ENCODE assay signal across 18 cellular contexts in the genomic region with DNA sequence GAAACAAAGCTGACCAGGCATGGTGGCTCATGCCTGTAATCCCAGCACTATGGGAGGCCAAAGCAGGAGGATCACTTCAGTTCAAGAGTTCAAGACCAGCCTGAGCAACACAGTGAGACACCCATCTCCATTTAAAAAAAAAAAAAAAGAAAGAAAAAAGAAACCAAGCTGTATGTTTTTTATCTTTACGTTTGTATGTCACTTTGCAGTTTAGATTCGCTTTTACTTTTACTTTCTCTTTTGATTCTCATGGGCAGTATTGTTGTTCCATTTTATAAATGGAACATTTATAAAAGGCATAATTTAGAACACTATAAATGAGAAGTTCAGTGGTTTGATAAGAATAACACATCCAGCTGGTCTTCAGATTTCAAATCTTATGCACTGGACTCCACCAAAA.
A peak's percentile ranks its signal among the peaks of the same experiment; 100 is the strongest.
DNase-seq lines count a peak whose midpoint lies in the region; ATAC-seq and TF ChIP-seq lines count a peak whose summit lies in the region.
"Had no signal": no experiment of that assay in that cellular context is flagged by ENCODE, and none has a peak within 500 bp of the region (broad histone marks: within the 10 kb centered on the region; RNA-seq: fewer than 3 reads in every experiment).

No MANE protein-coding gene starts in this region.

- no peak overlapping the region for H3K4me3 ChIP-seq in BLaER1 treated with 17β-estradiol and CSF1 and Interleukin-3, amounts not matched to agents 10 nM and 100 nM
- H3K4me3 ChIP-seq: hepatocyte, sigmoid colon, SJCRH30 had no signal

- peaks cover 50% of the 10 kb centered on the region for H3K4me1 Mint-ChIP-seq in T-helper 2 cell treated with Interferon-gamma antibody and Interleukin-4, amounts not matched to agents 5 μg/mL and 100 μg/mL, for 36 hours (ENCODE audit: low read depth)

- no peaks in the 10 kb centered on the region for H3K27me3 ChIP-seq in BLaER1 treated with 17β-estradiol and CSF1 and Interleukin-3, amounts not matched to agents 10 nM and 100 nM
- H3K27me3 ChIP-seq: hepatocyte, sigmoid colon, SJCRH30 had no signal

- H3K9me3 ChIP-seq in BLaER1 treated with 17β-estradiol and CSF1 and Interleukin-3, amounts not matched to agents 10 nM and 100 nM (replicated peaks in 1 of 11): no peaks in the 10 kb centered on the region
- H3K9me3 ChIP-seq: sigmoid colon, SJCRH30 had no signal

- peak; percentile 16 for DNase-seq in GM20000 (ENCODE audit: low spot score)
- DNase-seq in T-helper 2 cell treated with Interferon-gamma antibody and Interleukin-4, amounts not matched to agents 5 μg/mL and 100 μg/mL, for 36 hours (ENCODE audit: low spot score): no peak
- DNase-seq in fibroblast of peridontal ligament (ENCODE audit: extremely low read depth): peak; percentile 6
- DNase-seq in hypothalamus (lab: John Stamatoyannopoulos, UW): no peak
- DNase-seq in NCI-H1436 treated with DMSO at 0.1 percent for 48 hours (lab: John Stamatoyannopoulos, UW): no peak
- no peak for DNase-seq in medulla oblongata (ENCODE audit: extremely low spot score)
- DNase-seq: activated gamma-delta T cell, C1 segment of cervical spinal cord, GF-D8, left ventricle myocardium superior, NCI-H187 treated with DMSO at 0.1 percent for 48 hours, sigmoid colon, SJCRH30, WERI-Rb-1 had no signal

- peaks cover 0 to 5% (median 0%) of the 10 kb centered on the region in 10 experiments; a peak in 1 of 20 replicates for H3K4me1 ChIP-seq in BLaER1 treated with 17β-estradiol and CSF1 and Interleukin-3, amounts not matched to agents 10 nM and 100 nM
- H3K4me1 ChIP-seq: sigmoid colon, SJCRH30 had no signal

- peaks cover 10% of the 10 kb centered on the region for H3K9me3 Mint-ChIP-seq in T-helper 2 cell treated with Interferon-gamma antibody and Interleukin-4, amounts not matched to agents 5 μg/mL and 100 μg/mL, for 36 hours

- H3K27ac Mint-ChIP-seq in T-helper 2 cell treated with Interferon-gamma antibody and Interleukin-4, amounts not matched to agents 5 μg/mL and 100 μg/mL, for 36 hours: peak overlapping the region; percentile 76

- H3K27ac ChIP-seq in BLaER1 treated with 17β-estradiol and CSF1 and Interleukin-3, amounts not matched to agents 10 nM and 100 nM: peak overlapping the region in 7 of 11 experiments; percentile 25 to 55 (median 47); a peak in 11 of 22 replicates
- H3K27ac ChIP-seq: epithelial cell of prostate, hepatocyte, sigmoid colon, SJCRH30, WERI-Rb-1 had no signal

- peak overlapping the region; percentile 74 for H3K4me3 Mint-ChIP-seq in T-helper 2 cell treated with Interferon-gamma antibody and Interleukin-4, amounts not matched to agents 5 μg/mL and 100 μg/mL, for 36 hours

- H3K36me3 ChIP-seq in BLaER1 treated with 17β-estradiol and CSF1 and Interleukin-3, amounts not matched to agents 10 nM and 100 nM: no peaks in the 10 kb centered on the region
- H3K36me3 ChIP-seq: sigmoid colon, SJCRH30, WERI-Rb-1 had no signal

- no peaks in the 10 kb centered on the region for H4K20me1 ChIP-seq in BLaER1 treated with 17β-estradiol and CSF1 and Interleukin-3, amounts not matched to agents 10 nM and 100 nM

- TF ChIP-seq CTCF in GM20000 (IDR thresholded peaks at IDR 0.05; ENCODE audit: extremely low read depth, missing control alignments): no peak

- H3K36me3 Mint-ChIP-seq in T-helper 2 cell treated with Interferon-gamma antibody and Interleukin-4, amounts not matched to agents 5 μg/mL and 100 μg/mL, for 36 hours (ENCODE audit: low read depth): peaks cover 16% of the 10 kb centered on the region

- H3K9ac ChIP-seq in BLaER1 treated with 17β-estradiol and CSF1 and Interleukin-3, amounts not matched to agents 10 nM and 100 nM: peak overlapping the region in 3 of 11 experiments; percentile 6 to 51 (median 22); a peak in 3 of 22 replicates

- H3K4me2 ChIP-seq in BLaER1 treated with 17β-estradiol and CSF1 and Interleukin-3, amounts not matched to agents 10 nM and 100 nM: peak overlapping the region; percentile 8 to 61 (median 40); a peak in 18 of 22 replicates
- H3K4me2 ChIP-seq: hepatocyte had no signal

- ATAC-seq in HG03159 (IDR thresholded peaks at IDR 0.05; ENCODE audit: unreplicated experiment): no peak
- ATAC-seq: left ventricle myocardium superior had no signal

- no peaks in the 10 kb centered on the region for H3K27me3 Mint-ChIP-seq in T-helper 2 cell treated with Interferon-gamma antibody and Interleukin-4, amounts not matched to agents 5 μg/mL and 100 μg/mL, for 36 hours (ENCODE audit: low read depth)

Comparison
In these comparisons a context has a peak if more than half of its experiments do, and no peak if none do; other contexts are left out.
1. DNase-seq: peak in GM20000 (single experiment) and fibroblast of peridontal ligament (single experiment); none in T-helper 2 cell treated with Interferon-gamma antibody and Interleukin-4, amounts not matched to agents 5 μg/mL and 100 μg/mL, for 36 hours (single experiment), hypothalamus (0 of 51), NCI-H1436 treated with DMSO at 0.1 percent for 48 hours (single experiment) and medulla oblongata (single experiment).